ENCODE assay signal across 24 cellular contexts in the genomic region with DNA sequence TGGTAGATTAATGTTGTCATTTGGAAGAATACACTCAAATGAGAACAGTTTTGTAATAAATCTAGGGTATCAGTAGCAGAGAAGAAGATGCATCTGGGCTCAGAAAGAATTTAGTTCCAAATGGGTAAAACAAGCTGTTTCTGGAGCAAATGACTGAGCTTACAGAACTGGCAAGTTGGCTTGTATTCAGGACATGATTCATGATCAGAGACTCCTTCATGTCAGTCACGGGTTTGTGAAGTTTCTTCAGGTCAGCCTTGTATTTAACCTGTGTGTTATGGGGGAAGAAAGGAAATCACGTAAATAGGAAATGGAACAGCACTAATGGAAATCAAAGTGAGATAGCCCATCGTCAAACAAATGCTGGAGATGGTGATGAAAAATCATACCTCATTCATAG.
DNase-seq lines count a peak whose midpoint lies in the region; ATAC-seq, FAIRE-seq and TF ChIP-seq lines count a peak whose summit lies in the region.
"Had no signal": no experiment of that assay in that cellular context is flagged by ENCODE, and none has a peak within 500 bp of the region (broad histone marks: within the 10 kb centered on the region; RNA-seq: fewer than 3 reads in every experiment).

No MANE protein-coding gene starts in this region.

- no peaks in the 10 kb centered on the region for H3F3A ChIP-seq in SK-N-SH (replicated peaks; ENCODE audit: insufficient read depth)

- H3K4me1 ChIP-seq in endothelial cell of umbilical vein (ENCODE audit: control insufficient read depth, extremely low read depth, insufficient read depth, low read length) (no peaks in the 10 kb centered on the region), psoas muscle (no peaks in the 10 kb centered on the region), SK-N-SH (ENCODE audit: control insufficient read depth in 1 of 2, insufficient read depth in 2 of 2, low read depth in 1 of 2, low read length in 1 of 2) (no peaks in the 10 kb centered on the region)
- H3K4me1 ChIP-seq: esophagus squamous epithelium, heart right ventricle had no signal

- ATAC-seq in psoas muscle, result peak in 3 of 4 donors; percentile 31 to 54 (median 44)
- ATAC-seq in activated CD8-positive, alpha-beta T cell treated with anti-CD3 and anti-CD28 coated beads, Interleukin-2, amount 10 ng/mL, durations not matched to agents 7 days and 5 days, result no peak
- no peak for ATAC-seq in activated CD8-positive, alpha-beta T cell treated with anti-CD3 and anti-CD28 coated beads for 36 hours
- no peak for ATAC-seq in HG02798 (IDR thresholded peaks at IDR 0.05; ENCODE audit: poor library complexity, unreplicated experiment)
- ATAC-seq: heart right ventricle; left lobe of liver; natural killer cell; stimulated activated effector memory CD8-positive, alpha-beta T cell treated with anti-CD3 and anti-CD28 coated beads, Interleukin-12 subunit alpha, Interleukin-12 subunit beta, amount 100 ng/mL, for 72 hours had no signal

- no peaks in the 10 kb centered on the region for H3K27me3 Mint-ChIP-seq in activated CD8-positive, alpha-beta T cell treated with anti-CD3 and anti-CD28 coated beads, Interleukin-2, amount 10 ng/mL, durations not matched to agents 7 days and 5 days (ENCODE audit: low read depth)
- H3K27me3 Mint-ChIP-seq in activated CD8-positive, alpha-beta T cell treated with anti-CD3 and anti-CD28 coated beads for 36 hours, result no peaks in the 10 kb centered on the region
- H3K27me3 Mint-ChIP-seq: activated naive CD4-positive, alpha-beta T cell treated with anti-CD3 and anti-CD28 coated beads, Interleukin-2, amount 50 U/mL, for 24 hours had no signal

- no peaks in the 10 kb centered on the region for H3K9me1 ChIP-seq in endothelial cell of umbilical vein (replicated peaks; ENCODE audit: control insufficient read depth, extremely low read depth, insufficient read depth, low read length)

- intact Hi-C loops in endothelial cell of umbilical vein (cut with micrococcal nuclease), result loop anchor here (1.0 kb wide), 1 partner anchor 35 kb away; no protein-coding TSS in a partner anchor
- intact Hi-C loops in psoas muscle (cut with DNase I), result no loop called here
- intact Hi-C loops in activated CD8-positive, alpha-beta T cell treated with anti-CD3 and anti-CD28 coated beads for 36 hours (cut with micrococcal nuclease), result no loop called here

- H3K36me3 Mint-ChIP-seq in activated CD8-positive, alpha-beta T cell treated with anti-CD3 and anti-CD28 coated beads, Interleukin-2, amount 10 ng/mL, durations not matched to agents 7 days and 5 days (ENCODE audit: low read depth), result no peaks in the 10 kb centered on the region
- no peaks in the 10 kb centered on the region for H3K36me3 Mint-ChIP-seq in activated CD8-positive, alpha-beta T cell treated with anti-CD3 and anti-CD28 coated beads for 36 hours (ENCODE audit: low read depth)
- H3K36me3 Mint-ChIP-seq: stimulated activated effector memory CD8-positive, alpha-beta T cell treated with anti-CD3 and anti-CD28 coated beads, Interleukin-12 subunit alpha, Interleukin-12 subunit beta, amount 100 ng/mL, for 72 hours had no signal

- no peak overlapping the region for H3K27ac Mint-ChIP-seq in activated CD8-positive, alpha-beta T cell treated with anti-CD3 and anti-CD28 coated beads, Interleukin-2, amount 10 ng/mL, durations not matched to agents 7 days and 5 days
- no peak overlapping the region for H3K27ac Mint-ChIP-seq in activated CD8-positive, alpha-beta T cell treated with anti-CD3 and anti-CD28 coated beads for 36 hours
- H3K27ac Mint-ChIP-seq: activated naive CD4-positive, alpha-beta T cell treated with anti-CD3 and anti-CD28 coated beads, Interleukin-2, amount 50 U/mL, for 24 hours; natural killer cell; stimulated activated effector memory CD8-positive, alpha-beta T cell treated with anti-CD3 and anti-CD28 coated beads, Interleukin-12 subunit alpha, Interleukin-12 subunit beta, amount 100 ng/mL, for 72 hours had no signal

- no peaks in the 10 kb centered on the region for H3K4me1 Mint-ChIP-seq in activated CD8-positive, alpha-beta T cell treated with anti-CD3 and anti-CD28 coated beads, Interleukin-2, amount 10 ng/mL, durations not matched to agents 7 days and 5 days (ENCODE audit: low read depth)
- no peaks in the 10 kb centered on the region for H3K4me1 Mint-ChIP-seq in activated CD8-positive, alpha-beta T cell treated with anti-CD3 and anti-CD28 coated beads for 36 hours (ENCODE audit: low read depth)
- H3K4me1 Mint-ChIP-seq: activated naive CD4-positive, alpha-beta T cell treated with anti-CD3 and anti-CD28 coated beads, Interleukin-2, amount 50 U/mL, for 24 hours; natural killer cell; stimulated activated effector memory CD8-positive, alpha-beta T cell treated with anti-CD3 and anti-CD28 coated beads, Interleukin-12 subunit alpha, Interleukin-12 subunit beta, amount 100 ng/mL, for 72 hours had no signal

- no peak overlapping the region for H3K4me3 ChIP-seq in endothelial cell of umbilical vein (replicated peaks in 1 of 3; ENCODE audit: insufficient read depth in 1 of 3, low read depth in 1 of 3, low read length in 3 of 3)
- H3K4me3 ChIP-seq in psoas muscle, result no peak overlapping the region
- no peak overlapping the region for H3K4me3 ChIP-seq in SK-N-SH (ENCODE audit: low read depth in 2 of 2, low read length in 1 of 2)
- H3K4me3 ChIP-seq: BLaER1 treated with 17β-estradiol and CSF1 and Interleukin-3, amounts not matched to agents 10 nM and 100 nM; esophagus squamous epithelium; heart right ventricle; smooth muscle cell had no signal

- TF ChIP-seq POLR2A in GM12892 (IDR thresholded peaks at IDR 0.05; ENCODE audit: low read depth, low read length) (no peak), endothelial cell of umbilical vein (IDR thresholded peaks at IDR 0.05; ENCODE audit: low read depth, low read length) (no peak)

- H3K36me3 ChIP-seq in endothelial cell of umbilical vein (ENCODE audit: control insufficient read depth in 2 of 2, extremely low read depth in 1 of 2, insufficient read depth in 2 of 2, low read length in 2 of 2), result no peaks in the 10 kb centered on the region
- peaks cover 11 to 100% of the 10 kb centered on the region in 2 donors for H3K36me3 ChIP-seq in psoas muscle (ENCODE audit: insufficient read depth in 1 of 2, low read depth in 1 of 2)
- H3K36me3 ChIP-seq in SK-N-SH (replicated peaks in 1 of 2; ENCODE audit: control insufficient read depth in 1 of 2, insufficient read depth in 2 of 2, low read length in 1 of 2), result no peaks in the 10 kb centered on the region
- H3K36me3 ChIP-seq: BLaER1 treated with 17β-estradiol and CSF1 and Interleukin-3, amounts not matched to agents 10 nM and 100 nM; esophagus squamous epithelium; heart right ventricle; WERI-Rb-1 had no signal

- 63 to 79% (median 69%) methylated on average over 3 of the region's 3 CpGs for WGBS in psoas muscle, 3 donors
- 89% methylated on average over 3 of the region's 3 CpGs for WGBS in SK-N-SH (ENCODE audit: low lambda C conversion rate)

- H2AFZ ChIP-seq in endothelial cell of umbilical vein (ENCODE audit: low read depth, low read length) (no peak overlapping the region), SK-N-SH (ENCODE audit: low read depth) (no peak overlapping the region)

- BruUV-seq in endothelial cell of umbilical vein (replicated peaks; lab: Mats Ljungman, UMichigan), result no TSS peak

- no peak for TF ChIP-seq EP300 in SK-N-SH (IDR thresholded peaks at IDR 0.05; ENCODE audit: borderline replicate concordance in 1 of 2, low read depth in 1 of 2, low read length in 1 of 2)

- no peaks in the 10 kb centered on the region for H3K9me3 Mint-ChIP-seq in activated CD8-positive, alpha-beta T cell treated with anti-CD3 and anti-CD28 coated beads, Interleukin-2, amount 10 ng/mL, durations not matched to agents 7 days and 5 days (ENCODE audit: insufficient read depth)
- H3K9me3 Mint-ChIP-seq in activated CD8-positive, alpha-beta T cell treated with anti-CD3 and anti-CD28 coated beads for 36 hours, result no peaks in the 10 kb centered on the region
- H3K9me3 Mint-ChIP-seq: activated naive CD4-positive, alpha-beta T cell treated with anti-CD3 and anti-CD28 coated beads, Interleukin-2, amount 50 U/mL, for 24 hours; natural killer cell; stimulated activated effector memory CD8-positive, alpha-beta T cell treated with anti-CD3 and anti-CD28 coated beads, Interleukin-12 subunit alpha, Interleukin-12 subunit beta, amount 100 ng/mL, for 72 hours had no signal

- TF ChIP-seq CTCF in endothelial cell of umbilical vein (IDR thresholded peaks at IDR 0.05; ENCODE audit: extremely low read depth in 1 of 2, insufficient read depth in 1 of 2, low read depth in 1 of 2, low read length in 2 of 2) (no peak), psoas muscle (IDR thresholded peaks at IDR 0.05) (no peak), SK-N-SH (IDR thresholded peaks at IDR 0.05) (no peak)
- no peak for TF ChIP-seq CTCF in activated CD8-positive, alpha-beta T cell treated with anti-CD3 and anti-CD28 coated beads for 36 hours (IDR thresholded peaks at IDR 0.05)

- no peak for TF ChIP-seq RAD21 in SK-N-SH (IDR thresholded peaks at IDR 0.05; ENCODE audit: low read length)

- H3K4me3 Mint-ChIP-seq in activated CD8-positive, alpha-beta T cell treated with anti-CD3 and anti-CD28 coated beads, Interleukin-2, amount 10 ng/mL, durations not matched to agents 7 days and 5 days, result no peak overlapping the region
- no peak overlapping the region for H3K4me3 Mint-ChIP-seq in activated CD8-positive, alpha-beta T cell treated with anti-CD3 and anti-CD28 coated beads for 36 hours
- H3K4me3 Mint-ChIP-seq: activated naive CD4-positive, alpha-beta T cell treated with anti-CD3 and anti-CD28 coated beads, Interleukin-2, amount 50 U/mL, for 24 hours; natural killer cell; stimulated activated effector memory CD8-positive, alpha-beta T cell treated with anti-CD3 and anti-CD28 coated beads, Interleukin-12 subunit alpha, Interleukin-12 subunit beta, amount 100 ng/mL, for 72 hours had no signal

- no peaks in the 10 kb centered on the region for H3K9me2 ChIP-seq in SK-N-SH

- H3K79me2 ChIP-seq in endothelial cell of umbilical vein (ENCODE audit: control insufficient read depth, insufficient read depth, low read length), result no peaks in the 10 kb centered on the region
- no peaks in the 10 kb centered on the region for H3K79me2 ChIP-seq in SK-N-SH (ENCODE audit: insufficient read depth)

- peak; percentile 44 for FAIRE-seq in GM12892 (lab: Jason Lieb, UNC)
- FAIRE-seq in endothelial cell of umbilical vein (lab: Jason Lieb, UNC), result no peak

- POLR2A ChIA-PET in endothelial cell of umbilical vein (lab: Charles Lee) (no interaction called here), SK-N-SH (lab: Yijun Ruan, JAX) (no interaction called here)
- POLR2A ChIA-PET in activated CD8-positive, alpha-beta T cell treated with anti-CD3 and anti-CD28 coated beads, Interleukin-2, amount 10 ng/mL, durations not matched to agents 7 days and 5 days (lab: Charles Lee), result no interaction called here
- POLR2A ChIA-PET in activated CD8-positive, alpha-beta T cell treated with anti-CD3 and anti-CD28 coated beads for 36 hours (lab: Charles Lee), result no interaction called here

- no peak overlapping the region for H3K9ac ChIP-seq in endothelial cell of umbilical vein (replicated peaks; ENCODE audit: extremely low read depth, insufficient read depth, low read length)
- no peak overlapping the region for H3K9ac ChIP-seq in SK-N-SH
- H3K9ac ChIP-seq: BLaER1 treated with 17β-estradiol and CSF1 and Interleukin-3, amounts not matched to agents 10 nM and 100 nM had no signal

- CTCF ChIA-PET in endothelial cell of umbilical vein (lab: Charles Lee), result interaction anchor here (1.1 kb wide), 1 partner anchor 8 kb away, joined by 3 read pairs; no protein-coding TSS in a partner anchor
- CTCF ChIA-PET in activated CD8-positive, alpha-beta T cell treated with anti-CD3 and anti-CD28 coated beads, Interleukin-2, amount 10 ng/mL, durations not matched to agents 7 days and 5 days (lab: Charles Lee), result no interaction called here
- CTCF ChIA-PET in activated CD8-positive, alpha-beta T cell treated with anti-CD3 and anti-CD28 coated beads for 36 hours (lab: Charles Lee), result no interaction called here
- CTCF ChIA-PET in SK-N-SH (lab: Yijun Ruan, JAX), result no interaction called here

- no peak overlapping the region for H3K27ac ChIP-seq in endothelial cell of umbilical vein (ENCODE audit: insufficient read depth, low read depth, low read length)
- peak overlapping the region; percentile 3 for H3K27ac ChIP-seq in psoas muscle
- no peak overlapping the region for H3K27ac ChIP-seq in SK-N-SH (ENCODE audit: low read depth in 2 of 2, low read length in 1 of 2)
- H3K27ac ChIP-seq: BLaER1 treated with 17β-estradiol and CSF1 and Interleukin-3, amounts not matched to agents 10 nM and 100 nM; esophagus squamous epithelium; heart right ventricle; WERI-Rb-1 had no signal

- no peaks in the 10 kb centered on the region for H4K20me1 ChIP-seq in endothelial cell of umbilical vein (replicated peaks; ENCODE audit: control insufficient read depth, extremely low read depth, insufficient read depth, low read length)
- no peaks in the 10 kb centered on the region for H4K20me1 ChIP-seq in SK-N-SH (ENCODE audit: insufficient read depth)
- H4K20me1 ChIP-seq: BLaER1 treated with 17β-estradiol and CSF1 and Interleukin-3, amounts not matched to agents 10 nM and 100 nM had no signal

- H3K9me3 ChIP-seq in endothelial cell of umbilical vein (replicated peaks; ENCODE audit: control insufficient read depth, insufficient read depth, low read length) (no peaks in the 10 kb centered on the region), psoas muscle (no peaks in the 10 kb centered on the region), SK-N-SH (no peaks in the 10 kb centered on the region)
- H3K9me3 ChIP-seq: BLaER1 treated with 17β-estradiol and CSF1 and Interleukin-3, amounts not matched to agents 10 nM and 100 nM; esophagus squamous epithelium; heart right ventricle had no signal

- H3K27me3 ChIP-seq in endothelial cell of umbilical vein (ENCODE audit: control insufficient read depth in 2 of 2, insufficient read depth in 2 of 2, low read length in 2 of 2) (no peaks in the 10 kb centered on the region), psoas muscle (ENCODE audit: insufficient read depth in 3 of 3, low read length in 2 of 3) (no peaks in the 10 kb centered on the region), SK-N-SH (ENCODE audit: insufficient read depth) (no peaks in the 10 kb centered on the region)
- H3K27me3 ChIP-seq: BLaER1 treated with 17β-estradiol and CSF1 and Interleukin-3, amounts not matched to agents 10 nM and 100 nM; esophagus squamous epithelium; heart right ventricle had no signal

- no peak for DNase-seq in GM12892 (ENCODE audit: insufficient read length)
- DNase-seq in RPMI7951 (ENCODE audit: low read depth), result peak; percentile 9
- peak; percentile 32 for DNase-seq in endothelial cell of umbilical vein (ENCODE audit: low read depth, low spot score)
- no peak for DNase-seq in psoas muscle
- no peak for DNase-seq in activated CD8-positive, alpha-beta T cell treated with anti-CD3 and anti-CD28 coated beads, Interleukin-2, amount 10 ng/mL, durations not matched to agents 7 days and 5 days
- no peak for DNase-seq in activated CD8-positive, alpha-beta T cell treated with anti-CD3 and anti-CD28 coated beads for 36 hours
- no peak for DNase-seq in SK-N-SH
- DNase-seq: activated CD4-positive, alpha-beta T cell treated with anti-CD3 and anti-CD28 coated beads, Interleukin-2, amount 50 U/mL, for 1 hour; activated CD8-positive, alpha-beta memory T cell treated with anti-CD3 and anti-CD28 coated beads, Interleukin-2, amount 50 U/mL, for 4 hours; effector memory CD4-positive, alpha-beta T cell; esophagus squamous epithelium; heart right ventricle; natural killer cell; NCI-H1105 treated with DMSO at 0.1 percent for 48 hours; NCI-H2029 treated with DMSO at 0.1 percent for 48 hours; NCI-H2227 treated with DMSO at 0.1 percent for 48 hours; stimulated activated CD4-positive, alpha-beta T cell treated with anti-CD3 and anti-CD28 coated beads, Interleukin-2, amount 100 ng/mL, for 48 hours; WERI-Rb-1 had no signal

- H3K4me2 ChIP-seq in endothelial cell of umbilical vein (ENCODE audit: insufficient read depth, low read length) (no peak overlapping the region), SK-N-SH (no peak overlapping the region)
- H3K4me2 ChIP-seq: BLaER1 treated with 17β-estradiol and CSF1 and Interleukin-3, amounts not matched to agents 10 nM and 100 nM; smooth muscle cell had no signal

- dilution Hi-C loops in endothelial cell of umbilical vein (cut with MboI; ENCODE audit: extremely low pct_ligation_motif_present, low sequenced_read_pairs), result no loop called here

Comparison
In these comparisons a context has a peak if more than half of its experiments do, and no peak if none do; other contexts are left out.
1. DNase-seq: peak in RPMI7951 (single experiment) and endothelial cell of umbilical vein (single experiment); none in GM12892 (single experiment), psoas muscle (0 of 2), activated CD8-positive, alpha-beta T cell treated with anti-CD3 and anti-CD28 coated beads, Interleukin-2, amount 10 ng/mL, durations not matched to agents 7 days and 5 days (single experiment), activated CD8-positive, alpha-beta T cell treated with anti-CD3 and anti-CD28 coated beads for 36 hours (single experiment) and SK-N-SH (single experiment).
2. ATAC-seq: peak in psoas muscle (3 of 4); none in activated CD8-positive, alpha-beta T cell treated with anti-CD3 and anti-CD28 coated beads, Interleukin-2, amount 10 ng/mL, durations not matched to agents 7 days and 5 days (single experiment), activated CD8-positive, alpha-beta T cell treated with anti-CD3 and anti-CD28 coated beads for 36 hours (single experiment) and HG02798 (single experiment).